8 cellular contexts compared by ENCODE assay signal in genomic region chr15:45187894-45188830, GRCh38. TPM values are rescaled to one million over a fixed set of nuclear protein-coding genes. Genes with fewer than 3 reads are reported as not detected.
A peak's percentile ranks its signal among the peaks of the same experiment; 100 is the strongest.
DNase-seq lines count a peak whose midpoint lies in the region; ATAC-seq, FAIRE-seq and TF ChIP-seq lines count a peak whose summit lies in the region.

A gene with protein sequence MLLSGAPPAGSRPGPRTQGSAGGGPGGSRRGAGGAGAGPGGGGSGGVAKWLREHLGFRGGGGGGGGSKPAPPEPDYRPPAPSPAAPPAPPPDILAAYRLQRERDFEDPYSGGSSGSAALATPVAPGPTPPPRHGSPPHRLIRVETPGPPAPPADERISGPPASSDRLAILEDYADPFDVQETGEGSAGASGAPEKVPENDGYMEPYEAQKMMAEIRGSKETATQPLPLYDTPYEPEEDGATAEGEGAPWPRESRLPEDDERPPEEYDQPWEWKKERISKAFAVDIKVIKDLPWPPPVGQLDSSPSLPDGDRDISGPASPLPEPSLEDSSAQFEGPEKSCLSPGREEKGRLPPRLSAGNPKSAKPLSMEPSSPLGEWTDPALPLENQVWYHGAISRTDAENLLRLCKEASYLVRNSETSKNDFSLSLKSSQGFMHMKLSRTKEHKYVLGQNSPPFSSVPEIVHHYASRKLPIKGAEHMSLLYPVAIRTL (minus strand): TSS chr15:45187966. CDS start chr15:45187951, 15 bp downstream.

- H3K9me3 ChIP-seq in A549 (no peaks in the 10 kb centered on the region), endodermal cell (ENCODE audit: control insufficient read depth, low read length) (no peaks in the 10 kb centered on the region), mucosa of rectum (ENCODE audit: control insufficient read depth in 2 of 2, low read length in 2 of 2) (no peaks in the 10 kb centered on the region)

- peaks cover 4% of the 10 kb centered on the region for H3K36me3 Mint-ChIP-seq in endodermal cell (ENCODE audit: low read depth)

- H3K36me3 ChIP-seq in endodermal cell (ENCODE audit: control insufficient read depth, insufficient read depth, low read length), result no peaks in the 10 kb centered on the region
- H3K36me3 ChIP-seq in mucosa of rectum (ENCODE audit: control insufficient read depth in 2 of 2, insufficient read depth in 2 of 2, low read length in 2 of 2), result peaks cover 0 to 2% of the 10 kb centered on the region in 2 donors

- H3K27ac Mint-ChIP-seq in endodermal cell, result peak within 1 kb of the TSS; percentile 78

- ATAC-seq in A549 (peak; percentile 54 to 80; a peak in 5 of 6 replicates), GM21367 (IDR thresholded peaks at IDR 0.05; ENCODE audit: unreplicated experiment) (peak; percentile 43)

- peak within 1 kb of the TSS; percentile 92 for H3K4me3 Mint-ChIP-seq in endodermal cell

- H3K9me3 Mint-ChIP-seq in endodermal cell, result no peaks in the 10 kb centered on the region

- H3K4me3 ChIP-seq in A549 (peak within 1 kb of the TSS; percentile 52), endodermal cell (ENCODE audit: low read length) (peak within 1 kb of the TSS; percentile 81), mucosa of rectum (ENCODE audit: low read length in 2 of 2) (peak within 1 kb of the TSS; percentile 72 to 83)

- H3K27me3 ChIP-seq in endodermal cell (ENCODE audit: control insufficient read depth, insufficient read depth, low read length, poor library complexity, severe bottlenecking) (peaks cover 25% of the 10 kb centered on the region), mucosa of rectum (ENCODE audit: control insufficient read depth in 2 of 2, insufficient read depth in 2 of 2, low read length in 2 of 2) (no peaks in the 10 kb centered on the region)

- peaks cover 32% of the 10 kb centered on the region for H3K4me1 Mint-ChIP-seq in endodermal cell

- WGBS in A549 (ENCODE audit: missing lambda C conversion rate), result 18% methylated on average over 21 of the region's 57 CpGs
- WGBS in endodermal cell (ENCODE audit: insufficient coverage in 1 of 2, insufficient read length in 1 of 2), 2 experiments, result 8 to 27% methylated on average over 10 to 41 of the region's 57 CpGs

- no peak for FAIRE-seq in A549 (lab: Jason Lieb, UNC)

- H3K27ac ChIP-seq in A549, result peak within 1 kb of the TSS; percentile 77 to 87
- peak within 1 kb of the TSS; percentile 57 for H3K27ac ChIP-seq in endodermal cell (ENCODE audit: low read depth, low read length)
- peak within 1 kb of the TSS; percentile 14 to 58 for H3K27ac ChIP-seq in mucosa of rectum (ENCODE audit: low read depth in 2 of 2, low read length in 2 of 2)

- TF ChIP-seq RAD21 in A549 (conservative IDR thresholded peaks at IDR 0.05 in 1 of 2, IDR thresholded peaks at IDR 0.05 in 1 of 2), result no peak

- no peak for TF ChIP-seq EP300 in A549 (IDR thresholded peaks at IDR 0.05)

- CTCF ChIA-PET in A549 (lab: Yijun Ruan, JAX), result interaction anchor here (3.0 kb wide), 1 partner anchor 20 kb away, joined by 10 read pairs; no protein-coding TSS in a partner anchor

- peak within 1 kb of the TSS; percentile 93 for H3K4me2 ChIP-seq in A549

- peaks cover 6% of the 10 kb centered on the region; the same call in 1 of the 3 replicates for H3K4me1 ChIP-seq in A549
- peaks cover 6% of the 10 kb centered on the region for H3K4me1 ChIP-seq in endodermal cell (ENCODE audit: control insufficient read depth, insufficient read depth, low read length)
- peaks cover 13 to 23% of the 10 kb centered on the region in 2 donors for H3K4me1 ChIP-seq in mucosa of rectum (ENCODE audit: control insufficient read depth in 2 of 2, insufficient read depth in 2 of 2, low read length in 2 of 2)

- TF ChIP-seq CTCF in A549 (IDR thresholded peaks at IDR 0.05) (no peak), endodermal cell (conservative IDR thresholded peaks at IDR 0.05) (no peak)

- DNase-seq in A549 (ENCODE audit: low read depth in 1 of 2, low spot score in 1 of 2) (peak; percentile 18 to 20), NCI-H524 (lab: John Stamatoyannopoulos, UW) (peak; percentile 86 to 92), endodermal cell (peak; percentile 86), NK-92 (lab: John Stamatoyannopoulos, UW; ENCODE audit: unreplicated experiment) (no peak)
- DNase-seq in activated CD8-positive, alpha-beta memory T cell treated with anti-CD3 and anti-CD28 coated beads for 4 hours (ENCODE audit: low read depth in 2 of 2), result peak; percentile 51 to 81
- DNase-seq in stimulated activated CD8-positive, alpha-beta memory T cell treated with anti-CD3 and anti-CD28 coated beads, Interleukin-4, amount 100 ng/mL, for 48 hours, result peak; percentile 82

- H3K27me3 Mint-ChIP-seq in endodermal cell (ENCODE audit: insufficient read depth), result peaks cover 30% of the 10 kb centered on the region

- no peak for TF ChIP-seq POLR2A in A549 (IDR thresholded peaks at IDR 0.05; ENCODE audit: low read length)

- peak within 1 kb of the TSS; percentile 9 for H3K9ac ChIP-seq in endodermal cell (ENCODE audit: extremely low read depth, low read length, poor library complexity, severe bottlenecking)
- H3K9ac ChIP-seq in mucosa of rectum (ENCODE audit: low read depth in 1 of 2, low read length in 2 of 2), result peak within 1 kb of the TSS; percentile 69 to 83

- POLR2A ChIA-PET in A549 (lab: Yijun Ruan, JAX), result interaction anchor here (0.7 to 0.8 kb wide), 2 partner anchors 12 to 214 kb away, joined by 3 to 4 read pairs; a partner anchor contains a TSS

TF ChIP-seq in A549, 52 proteins besides CTCF, POLR2A, EP300 and RAD21:
- TF ChIP-seq CBX8 (IDR thresholded peaks at IDR 0.05) (no peak), CEBPB (IDR thresholded peaks at IDR 0.05) (no peak), ZNF302 (CRISPR knock-in tag; IDR thresholded peaks at IDR 0.05) (no peak), USF2 (IDR thresholded peaks at IDR 0.05) (no peak), RFX5 (IDR thresholded peaks at IDR 0.05) (no peak), HOXB5 (CRISPR knock-in tag; IDR thresholded peaks at IDR 0.05) (no peak), CBX2 (IDR thresholded peaks at IDR 0.05; ENCODE audit: borderline replicate concordance, low read depth) (no peak), CHD2 (IDR thresholded peaks at IDR 0.05; ENCODE audit: low read length, partially characterized antibody) (no peak), MYC (IDR thresholded peaks at IDR 0.05; ENCODE audit: borderline replicate concordance, low read length) (no peak), HEYL (CRISPR knock-in tag; IDR thresholded peaks at IDR 0.05) (no peak), FOSL2 (IDR thresholded peaks at IDR 0.05) (no peak), FOSL2 (CRISPR knock-in tag; IDR thresholded peaks at IDR 0.05) (no peak), JUNB (IDR thresholded peaks at IDR 0.05) (no peak)
- TF ChIP-seq, protein P1, sequence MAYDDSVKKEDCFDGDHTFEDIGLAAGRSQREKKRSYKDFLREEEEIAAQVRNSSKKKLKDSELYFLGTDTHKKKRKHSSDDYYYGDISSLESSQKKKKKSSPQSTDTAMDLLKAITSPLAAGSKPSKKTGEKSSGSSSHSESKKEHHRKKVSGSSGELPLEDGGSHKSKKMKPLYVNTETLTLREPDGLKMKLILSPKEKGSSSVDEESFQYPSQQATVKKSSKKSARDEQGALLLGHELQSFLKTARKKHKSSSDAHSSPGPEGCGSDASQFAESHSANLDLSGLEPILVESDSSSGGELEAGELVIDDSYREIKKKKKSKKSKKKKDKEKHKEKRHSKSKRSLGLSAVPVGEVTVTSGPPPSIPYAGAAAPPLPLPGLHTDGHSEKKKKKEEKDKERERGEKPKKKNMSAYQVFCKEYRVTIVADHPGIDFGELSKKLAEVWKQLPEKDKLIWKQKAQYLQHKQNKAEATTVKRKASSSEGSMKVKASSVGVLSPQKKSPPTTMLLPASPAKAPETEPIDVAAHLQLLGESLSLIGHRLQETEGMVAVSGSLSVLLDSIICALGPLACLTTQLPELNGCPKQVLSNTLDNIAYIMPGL (CRISPR knock-in tag; IDR thresholded peaks at IDR 0.05; ENCODE audit: borderline replicate concordance), result no peak

RNA-seq across cellular contexts. Expression of the gene that starts here (rescaled TPM):
- polyA plus RNA-seq in A549 (2011; rRNA removed) (0.36 and 0.62 TPM in 2 replicates), A549 (2017; fragmentation: RNase III; extraction: RNeasy Plus Mini Kit Qiagen cat#74134 plus additional on column Dnase treatment) (0.85 to 1.1 TPM (median 1.1 TPM) in 3 replicates)
- polyA plus RNA-seq in A549 (2012; cell fraction: cytosol; rRNA removed), result 0.53 and 0.65 TPM in 2 replicates
- 0.95 and 1.8 TPM in 2 replicates for polyA plus RNA-seq in A549 (2012; cell fraction: nucleus; rRNA removed)
- 2.3 and 2.7 TPM in 2 replicates for polyA minus RNA-seq in A549 (2011; rRNA and poly(A)+ RNA removed)
- 10 to 100 TPM; 42.0 to 53.8 TPM for total RNA-seq in endodermal cell
- 45.2 TPM for polyA plus RNA-seq in endodermal cell (2013, experiment 1 of 2)
- polyA plus RNA-seq in endodermal cell (2013, experiment 2 of 2), result 43.5 TPM
